ENCODE assay signal across 22 cellular contexts in the genomic region with DNA sequence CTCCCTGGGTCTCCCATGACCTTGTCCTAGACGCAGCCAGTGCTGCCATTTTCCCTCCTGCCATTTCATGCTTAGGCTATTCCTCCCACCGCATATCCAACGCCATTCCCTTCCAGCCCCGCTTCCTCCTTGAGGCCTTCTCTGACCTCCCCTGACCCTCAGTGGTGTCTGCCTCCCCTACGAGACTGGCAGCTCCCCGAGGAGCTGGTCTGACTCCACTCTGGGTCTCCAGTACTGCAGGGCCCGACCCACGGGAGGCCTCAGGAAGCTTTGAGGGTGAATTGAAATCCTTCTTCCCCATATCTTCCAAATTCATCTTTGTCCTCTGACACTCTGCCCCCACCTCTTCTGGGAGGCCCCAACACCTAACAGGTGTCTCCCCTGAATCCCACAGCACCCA. TPM values are rescaled to one million over a fixed set of nuclear protein-coding genes. Genes with fewer than 3 reads are reported as not detected.
A peak's percentile ranks its signal among the peaks of the same experiment; 100 is the strongest.
DNase-seq lines count a peak whose midpoint lies in the region; ATAC-seq and TF ChIP-seq lines count a peak whose summit lies in the region.
"Had no signal": no experiment of that assay in that cellular context is flagged by ENCODE, and none has a peak within 500 bp of the region (broad histone marks: within the 10 kb centered on the region; RNA-seq: fewer than 3 reads in every experiment).

No MANE protein-coding gene starts in this region.

- intact Hi-C loops in sigmoid colon (cut with DNase I), result no loop called here

- DNase-seq in islet precursor cell (peak; percentile 41), sigmoid colon (peak; percentile 33)
- DNase-seq: 8988T; ACHN; C1 segment of cervical spinal cord; Calu3; CD4-positive, alpha-beta memory T cell; COR-L47; DMS53; DMS79 treated with DMSO at 0.1 percent for 48 hours; GF-D8; GOT3; HFFc6 had no signal

- H3K27ac ChIP-seq in 22Rv1 (peak overlapping the region; percentile 100), sigmoid colon (no peak overlapping the region)
- H3K27ac ChIP-seq: A549 had no signal

- TF ChIP-seq CTCF in 22Rv1 (IDR thresholded peaks at IDR 0.05), result no peak
- TF ChIP-seq CTCF in sigmoid colon (IDR thresholded peaks at IDR 0.05), result no peak

- peaks cover 0 to 14% (median 10%) of the 10 kb centered on the region in 4 donors for H3K4me1 ChIP-seq in sigmoid colon

- H3K4me3 ChIP-seq in sigmoid colon, result no peak overlapping the region
- H3K4me3 ChIP-seq: A549, HAP-1 had no signal

- TF ChIP-seq EP300 in sigmoid colon (IDR thresholded peaks at IDR 0.05), result no peak

- peaks cover 0 to 30% (median 17%) of the 10 kb centered on the region in 3 donors for H3K27me3 ChIP-seq in sigmoid colon

- ATAC-seq in HG02623 (IDR thresholded peaks at IDR 0.05; ENCODE audit: unreplicated experiment) (no peak), HG03097 (IDR thresholded peaks at IDR 0.05; ENCODE audit: low FRiP score, unreplicated experiment) (no peak), GM18870 (IDR thresholded peaks at IDR 0.05; ENCODE audit: unreplicated experiment) (no peak)
- ATAC-seq: A549 had no signal

- no peaks in the 10 kb centered on the region for H3K36me3 ChIP-seq in sigmoid colon
- H3K36me3 ChIP-seq: HAP-1 had no signal

- 86 to 95% methylated on average over 8 of the region's 8 CpGs for WGBS in sigmoid colon, 2 donors

- no peak for TF ChIP-seq POLR2A in sigmoid colon (IDR thresholded peaks at IDR 0.05)

- H3K9me3 ChIP-seq in sigmoid colon, result no peaks in the 10 kb centered on the region
- H3K9me3 ChIP-seq: A549, HAP-1 had no signal

RNA-seq across cellular contexts. Expression of a gene that starts 0.7 kb away (rescaled TPM):
- not detected for total RNA-seq in sigmoid colon
- 10 to 100 TPM in 1 of 3 donors, 1 to 10 TPM in 2; 2.1 to 10.2 (median 2.8) TPM for polyA plus RNA-seq in sigmoid colon
- total RNA-seq: Calu3; CD4-positive, alpha-beta memory T cell; Daoy; G401; HFFc6 had no signal
- polyA plus RNA-seq: A549; BJ; CD4-positive, alpha-beta memory T cell had no signal

RNA-seq across cellular contexts. Expression of a gene that starts 9.1 kb away (rescaled TPM):
- not detected for total RNA-seq in sigmoid colon
- polyA plus RNA-seq in sigmoid colon, result 100 to 1,000 TPM in 2 of 3 donors, 10 to 100 TPM in 1; 44.6 to 398 (median 277) TPM
- total RNA-seq: Calu3; CD4-positive, alpha-beta memory T cell; Daoy; G401; HFFc6 had no signal
- polyA plus RNA-seq: CD4-positive, alpha-beta memory T cell had no signal

RNA-seq across cellular contexts. Expression of a gene that starts 22.0 kb away (rescaled TPM):
- not detected for total RNA-seq in sigmoid colon
- polyA plus RNA-seq in sigmoid colon, result 1 to 10 TPM; 1.8 to 4.2 (median 3.0) TPM
- total RNA-seq: Calu3; CD4-positive, alpha-beta memory T cell; Daoy; G401; HFFc6 had no signal
- polyA plus RNA-seq: A549; BJ; CD4-positive, alpha-beta memory T cell had no signal

RNA-seq across cellular contexts. Expression of a gene that starts 40.6 kb away (rescaled TPM):
- total RNA-seq in sigmoid colon, result not detected
- polyA plus RNA-seq in sigmoid colon, result under 1 TPM in 1 of 3 donors, not detected in 2; 0.28 TPM
- total RNA-seq: Calu3; CD4-positive, alpha-beta memory T cell; G401; HFFc6 had no signal
- polyA plus RNA-seq: BJ; CD4-positive, alpha-beta memory T cell had no signal

RNA-seq across cellular contexts. Expression of a gene that starts 42.5 kb away (rescaled TPM):
- total RNA-seq in sigmoid colon, result not detected
- polyA plus RNA-seq in sigmoid colon, result not detected
- total RNA-seq: Calu3; CD4-positive, alpha-beta memory T cell; Daoy; G401; HFFc6 had no signal
- polyA plus RNA-seq: A549; BJ; CD4-positive, alpha-beta memory T cell had no signal
